8 cellular contexts compared by ENCODE assay signal in genomic region chr9:5628183-5628529, GRCh38. TPM values are rescaled to one million over a fixed set of nuclear protein-coding genes. Genes with fewer than 3 reads are reported as not detected.
DNase-seq lines count a peak whose midpoint lies in the region; ATAC-seq and TF ChIP-seq lines count a peak whose summit lies in the region.

No MANE protein-coding gene starts in this region.

- H3K4me3 ChIP-seq in DOHH2 (ENCODE audit: low read length) (peak overlapping the region; percentile 98), Peyer's patch (peak overlapping the region; percentile 87 to 98 (median 92)), esophagus (ENCODE audit: low read depth in 1 of 2, low read length in 2 of 2) (peak overlapping the region; percentile 80 to 92)

- no peaks in the 10 kb centered on the region for H3K36me3 Mint-ChIP-seq in progenitor cell of endocrine pancreas (ENCODE audit: insufficient read depth)

- peaks cover 22% of the 10 kb centered on the region for H3F3A ChIP-seq in DOHH2 (ENCODE audit: control insufficient read depth, insufficient read depth)

- no peaks in the 10 kb centered on the region for H3K9me3 Mint-ChIP-seq in progenitor cell of endocrine pancreas (ENCODE audit: low read depth)

- ATAC-seq in HG03521 (IDR thresholded peaks at IDR 0.05; ENCODE audit: unreplicated experiment) (no peak), HG03159 (IDR thresholded peaks at IDR 0.05; ENCODE audit: unreplicated experiment) (no peak)

- no peaks in the 10 kb centered on the region for H3K27me3 ChIP-seq in DOHH2 (ENCODE audit: control insufficient read depth, low read length)
- no peaks in the 10 kb centered on the region for H3K27me3 ChIP-seq in Peyer's patch
- no peaks in the 10 kb centered on the region for H3K27me3 ChIP-seq in esophagus (ENCODE audit: control insufficient read depth in 1 of 2, insufficient read depth in 2 of 2, low read length in 2 of 2)

- H3K9me3 ChIP-seq in DOHH2 (ENCODE audit: control insufficient read depth, insufficient read depth, low read length) (no peaks in the 10 kb centered on the region; the same call in 1 of the 2 replicates), Peyer's patch (no peaks in the 10 kb centered on the region), esophagus (ENCODE audit: control insufficient read depth in 2 of 2, insufficient read depth in 1 of 2, low read depth in 1 of 2, low read length in 1 of 2) (no peaks in the 10 kb centered on the region)

- H3K4me3 Mint-ChIP-seq in progenitor cell of endocrine pancreas (ENCODE audit: low read depth) = peak overlapping the region; percentile 88

- H3K27ac Mint-ChIP-seq in progenitor cell of endocrine pancreas = peak overlapping the region; percentile 93

- H3K9me2 ChIP-seq in DOHH2 (replicated peaks; ENCODE audit: control insufficient read depth, low read length) = no peaks in the 10 kb centered on the region

- TF ChIP-seq POLR2A in Peyer's patch (IDR thresholded peaks at IDR 0.05) = no peak

- H3K27ac ChIP-seq in DOHH2 (ENCODE audit: low read depth, low read length) = peak overlapping the region; percentile 99
- H3K27ac ChIP-seq in Peyer's patch = peak overlapping the region; percentile 98 to 99 (median 98)
- H3K27ac ChIP-seq in esophagus (ENCODE audit: low read depth in 2 of 2, low read length in 1 of 2) = peak overlapping the region; percentile 97 to 98

- peaks cover 15% of the 10 kb centered on the region for H4K20me1 ChIP-seq in DOHH2 (ENCODE audit: control insufficient read depth, insufficient read depth, low read depth, low read length)

- peak overlapping the region; percentile 95 for H3K4me2 ChIP-seq in DOHH2 (ENCODE audit: low read length)

- TF ChIP-seq CTCF in DOHH2 (IDR thresholded peaks at IDR 0.05; ENCODE audit: low read depth, low read length, poor library complexity, severe bottlenecking) = no peak
- TF ChIP-seq CTCF in Peyer's patch (IDR thresholded peaks at IDR 0.05) = no peak
- TF ChIP-seq CTCF in progenitor cell of endocrine pancreas (IDR thresholded peaks at IDR 0.05; ENCODE audit: unreplicated experiment) = no peak

- H3K36me3 ChIP-seq in DOHH2 (ENCODE audit: control insufficient read depth, low read length) = peaks cover 69% of the 10 kb centered on the region
- no peaks in the 10 kb centered on the region for H3K36me3 ChIP-seq in Peyer's patch
- no peaks in the 10 kb centered on the region for H3K36me3 ChIP-seq in esophagus (ENCODE audit: control insufficient read depth in 2 of 2, insufficient read depth in 2 of 2, low read length in 1 of 2)

- WGBS in esophagus, 2 donors = 2 to 3% methylated on average over 7 of the region's 7 CpGs

- peaks cover 84% of the 10 kb centered on the region for H3K79me2 ChIP-seq in DOHH2 (ENCODE audit: control insufficient read depth, low read length)

- peaks cover 22% of the 10 kb centered on the region for H3K4me1 Mint-ChIP-seq in progenitor cell of endocrine pancreas (ENCODE audit: low read depth)

- no peak for DNase-seq in Peyer's patch
- no peak for DNase-seq in progenitor cell of endocrine pancreas (ENCODE audit: low spot score, unreplicated experiment)
- DNase-seq in COR-L47 (lab: John Stamatoyannopoulos, UW) = no peak
- no peak for DNase-seq in GM19238 (ENCODE audit: insufficient read length, low spot score)

- H3K4me1 ChIP-seq in DOHH2 (ENCODE audit: control insufficient read depth, low read length) = peaks cover 71% of the 10 kb centered on the region
- peaks cover 0 to 26% (median 13%) of the 10 kb centered on the region in 4 donors for H3K4me1 ChIP-seq in Peyer's patch
- H3K4me1 ChIP-seq in esophagus (ENCODE audit: control insufficient read depth in 2 of 2, insufficient read depth in 2 of 2, low read length in 1 of 2) = peaks cover 0 to 2% of the 10 kb centered on the region in 2 donors

- H3K27me3 Mint-ChIP-seq in progenitor cell of endocrine pancreas = no peaks in the 10 kb centered on the region

RNA-seq across cellular contexts. Expression of gene RIC1, which starts 0.8 kb away (rescaled TPM):
- total RNA-seq in Peyer's patch (10 to 100 TPM; 31.1 to 49.6 (median 39.2) TPM), progenitor cell of endocrine pancreas (24.2 and 25.1 TPM in 2 replicates)
- polyA plus RNA-seq in esophagus = 1 to 10 TPM; 4.3 to 5.8 TPM
